Comparison of ENCODE assay signal across 14 cellular contexts in the genomic region with DNA sequence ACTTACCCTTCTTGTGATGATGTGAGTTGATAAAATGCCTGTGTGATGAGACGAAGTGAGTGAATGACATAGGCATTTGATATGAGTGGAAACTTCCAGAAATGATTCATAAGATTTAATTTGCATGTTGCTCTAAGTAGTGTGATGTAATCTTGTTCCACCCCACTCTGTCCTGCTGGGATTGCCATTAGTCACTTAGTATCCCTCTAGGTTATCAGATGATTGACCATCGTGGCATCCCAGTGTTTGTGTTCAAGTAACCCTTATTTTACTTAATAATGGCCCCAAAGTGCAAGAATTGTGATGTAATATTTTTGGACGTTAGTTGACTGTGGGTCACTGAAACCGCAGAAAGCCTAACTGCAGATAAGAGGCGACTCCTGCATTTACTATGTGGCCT.
DNase-seq lines count a peak whose midpoint lies in the region; ATAC-seq and TF ChIP-seq lines count a peak whose summit lies in the region.
"Had no signal": no experiment of that assay in that cellular context is flagged by ENCODE, and none has a peak within 500 bp of the region (broad histone marks: within the 10 kb centered on the region; RNA-seq: fewer than 3 reads in every experiment).

No MANE protein-coding gene starts in this region.

- ATAC-seq in Right ventricle myocardium superior (ENCODE audit: poor library complexity) (peak; percentile 86), left cardiac atrium (peak; percentile 27 to 94), sciatic nerve (no peak)

- H3K4me3 Mint-ChIP-seq in CD4-positive, alpha-beta memory T cell: no peak overlapping the region
- H3K4me3 Mint-ChIP-seq: activated CD4-positive, alpha-beta memory T cell treated with anti-CD3 and anti-CD28 coated beads for 36 hours; nephron progenitor cell had no signal

- POLR2A ChIA-PET in CD4-positive, alpha-beta memory T cell (lab: Charles Lee; ENCODE audit: partially characterized antibody): no interaction called here

- CTCF ChIA-PET in CD4-positive, alpha-beta memory T cell (lab: Charles Lee; ENCODE audit: partially characterized antibody): no interaction called here

- H3K27me3 Mint-ChIP-seq in CD4-positive, alpha-beta memory T cell: no peaks in the 10 kb centered on the region
- H3K27me3 Mint-ChIP-seq: activated CD4-positive, alpha-beta memory T cell treated with anti-CD3 and anti-CD28 coated beads for 36 hours; IgD-negative memory B cell had no signal

- no peaks in the 10 kb centered on the region for H3K27me3 ChIP-seq in CD4-positive, alpha-beta memory T cell (ENCODE audit: insufficient read depth, low read length)
- no peaks in the 10 kb centered on the region for H3K27me3 ChIP-seq in dorsolateral prefrontal cortex
- H3K27me3 ChIP-seq: adrenal gland, BE2C, tibial artery had no signal

- H3K27ac ChIP-seq in CD4-positive, alpha-beta memory T cell (ENCODE audit: low read depth, low read length): no peak overlapping the region
- no peak overlapping the region for H3K27ac ChIP-seq in dorsolateral prefrontal cortex
- H3K27ac ChIP-seq: adrenal gland, tibial artery had no signal

- no peaks in the 10 kb centered on the region for H3K4me1 ChIP-seq in CD4-positive, alpha-beta memory T cell (ENCODE audit: insufficient read depth, low read length)
- H3K4me1 ChIP-seq: adrenal gland, BE2C had no signal

- H3K36me3 Mint-ChIP-seq in CD4-positive, alpha-beta memory T cell: no peaks in the 10 kb centered on the region
- H3K36me3 Mint-ChIP-seq: activated CD4-positive, alpha-beta memory T cell treated with anti-CD3 and anti-CD28 coated beads for 36 hours; IgD-negative memory B cell had no signal

- intact Hi-C loops in Right ventricle myocardium superior (cut with DNase I): no loop called here
- intact Hi-C loops in cardiac septum (cut with DNase I): no loop called here
- intact Hi-C loops in left cardiac atrium (cut with DNase I): no loop called here
- intact Hi-C loops in sciatic nerve (cut with DNase I): no loop called here
- intact Hi-C loops in CD4-positive, alpha-beta memory T cell (cut with micrococcal nuclease): no loop called here
- intact Hi-C loops in dorsolateral prefrontal cortex (cut with DNase I): no loop called here

- no peaks in the 10 kb centered on the region for H3K36me3 ChIP-seq in CD4-positive, alpha-beta memory T cell (ENCODE audit: insufficient read depth, low read length)
- H3K36me3 ChIP-seq: adrenal gland, BE2C, tibial artery had no signal

- DNase-seq in Right ventricle myocardium superior (no peak), cardiac septum (ENCODE audit: low spot score) (no peak), amniotic epithelial cell (ENCODE audit: low read depth) (peak; percentile 98), left cardiac atrium (no peak), sciatic nerve (ENCODE audit: low spot score) (no peak), dorsolateral prefrontal cortex (no peak)
- DNase-seq in CD4-positive, alpha-beta memory T cell: no peak
- DNase-seq in activated naive CD4-positive, alpha-beta T cell treated with Interleukin-2 at 50 U/mL for 16 hours: no peak
- DNase-seq: activated CD4-positive, alpha-beta memory T cell treated with anti-CD3 and anti-CD28 coated beads for 36 hours; BE2C; nephron progenitor cell; tibial artery had no signal

- no peak overlapping the region for H3K4me3 ChIP-seq in CD4-positive, alpha-beta memory T cell (ENCODE audit: low read length in 2 of 2)
- H3K4me3 ChIP-seq in dorsolateral prefrontal cortex: no peak overlapping the region
- H3K4me3 ChIP-seq: adrenal gland, tibial artery had no signal

- H3K27ac Mint-ChIP-seq in CD4-positive, alpha-beta memory T cell: no peak overlapping the region
- H3K27ac Mint-ChIP-seq: activated CD4-positive, alpha-beta memory T cell treated with anti-CD3 and anti-CD28 coated beads for 36 hours; IgD-negative memory B cell; nephron progenitor cell had no signal

- H3K4me1 Mint-ChIP-seq in CD4-positive, alpha-beta memory T cell: no peaks in the 10 kb centered on the region
- H3K4me1 Mint-ChIP-seq: IgD-negative memory B cell, nephron progenitor cell had no signal

- peaks cover 0 to 2% (median 0%) of the 10 kb centered on the region in 8 donors for H3K9me3 Mint-ChIP-seq in CD4-positive, alpha-beta memory T cell
- H3K9me3 Mint-ChIP-seq: activated CD4-positive, alpha-beta memory T cell treated with anti-CD3 and anti-CD28 coated beads for 36 hours; IgD-negative memory B cell; nephron progenitor cell had no signal

- no peaks in the 10 kb centered on the region for H3K9me3 ChIP-seq in CD4-positive, alpha-beta memory T cell (ENCODE audit: control insufficient read depth in 1 of 2, low read length in 2 of 2)
- H3K9me3 ChIP-seq: adrenal gland, BE2C, tibial artery had no signal

- TF ChIP-seq CTCF in dorsolateral prefrontal cortex (IDR thresholded peaks at IDR 0.05 in 54 of 56, conservative IDR thresholded peaks at IDR 0.05 in 2 of 56; ENCODE audit: low read depth in 1 of 56, partially characterized antibody in 56 of 56): no peak
